In genomic region chr6:29757701-29758293, GRCh38 we compare ENCODE assay signal across 15 cellular contexts.
"Had no signal": no experiment of that assay in that cellular context is flagged by ENCODE, and none has a peak within 500 bp of the region (broad histone marks: within the 10 kb centered on the region; RNA-seq: fewer than 3 reads in every experiment).

No MANE protein-coding gene starts in this region.

- H3K27ac ChIP-seq: epithelial cell of prostate, gastrocnemius medialis, heart right ventricle, testis had no signal

- H3K27me3 Mint-ChIP-seq: activated naive CD8-positive, alpha-beta T cell treated with anti-CD3 and anti-CD28 coated beads, Interleukin-2, amount 50 U/mL, for 24 hours had no signal

- H3K4me3 ChIP-seq: gastrocnemius medialis, heart right ventricle, testis had no signal

- H3K4me3 Mint-ChIP-seq: activated naive CD8-positive, alpha-beta T cell treated with anti-CD3 and anti-CD28 coated beads, Interleukin-2, amount 50 U/mL, for 24 hours; activated T-helper 1 cell treated with anti-CD3 and anti-CD28 coated beads, Interleukin-12 subunit alpha, Interleukin-12 subunit beta, Interleukin-2, Interleukin-4 antibody, amounts not matched to agents 30 ng/mL and 10 ng/mL and 1 ng/mL, durations not matched to agents 14 hours and 24 hours and 36 hours; mesothelial cell of epicardium; stimulated activated naive CD8-positive, alpha-beta T cell treated with anti-CD3 and anti-CD28 coated beads, Interleukin-15, amount 100 ng/mL, for 72 hours had no signal

- H3K27ac Mint-ChIP-seq: activated naive CD8-positive, alpha-beta T cell treated with anti-CD3 and anti-CD28 coated beads, Interleukin-2, amount 50 U/mL, for 24 hours; activated T-helper 1 cell treated with anti-CD3 and anti-CD28 coated beads, Interleukin-12 subunit alpha, Interleukin-12 subunit beta, Interleukin-2, Interleukin-4 antibody, amounts not matched to agents 30 ng/mL and 10 ng/mL and 1 ng/mL, durations not matched to agents 14 hours and 24 hours and 36 hours; mesothelial cell of epicardium had no signal

- H3K36me3 ChIP-seq: gastrocnemius medialis, heart right ventricle had no signal

- H3K9me3 ChIP-seq: gastrocnemius medialis, heart right ventricle, testis had no signal

- H3K36me3 Mint-ChIP-seq: mesothelial cell of epicardium had no signal

- H3K27me3 ChIP-seq: heart right ventricle, testis had no signal

- H3K9me3 Mint-ChIP-seq: activated naive CD8-positive, alpha-beta T cell treated with anti-CD3 and anti-CD28 coated beads, Interleukin-2, amount 50 U/mL, for 24 hours; activated T-helper 1 cell treated with anti-CD3 and anti-CD28 coated beads, Interleukin-12 subunit alpha, Interleukin-12 subunit beta, Interleukin-2, Interleukin-4 antibody, amounts not matched to agents 30 ng/mL and 10 ng/mL and 1 ng/mL, durations not matched to agents 14 hours and 24 hours and 36 hours; mesothelial cell of epicardium; stimulated activated naive CD8-positive, alpha-beta T cell treated with anti-CD3 and anti-CD28 coated beads, Interleukin-15, amount 100 ng/mL, for 72 hours had no signal

- DNase-seq: activated CD4-positive, alpha-beta T cell treated with anti-CD3 and anti-CD28 coated beads, Interleukin-2, amount 50 U/mL, for 4 hours; activated naive CD4-positive, alpha-beta T cell treated with Interleukin-2 at 50 U/mL for 16 hours; activated naive CD8-positive, alpha-beta T cell treated with anti-CD3 and anti-CD28 coated beads, Interleukin-2, amount 50 U/mL, for 24 hours; effector CD8-positive, alpha-beta T cell; gastrocnemius medialis; heart right ventricle; kidney; stimulated activated CD4-positive, alpha-beta T cell treated with anti-CD3 and anti-CD28 coated beads, Interleukin-15, amount 100 ng/mL, for 24 hours; stimulated activated CD4-positive, alpha-beta T cell treated with anti-CD3 and anti-CD28 coated beads, Interleukin-4, amount 100 ng/mL, for 4 hours; stimulated activated naive CD8-positive, alpha-beta T cell treated with anti-CD3 and anti-CD28 coated beads, Interleukin-15, amount 100 ng/mL, for 72 hours; testis had no signal

- ATAC-seq: activated CD4-positive, CD25-positive, alpha-beta regulatory T cell treated with anti-CD3 and anti-CD28 coated beads, Interleukin-2, amount 50 U/mL, for 24 hours; activated naive CD8-positive, alpha-beta T cell treated with anti-CD3 and anti-CD28 coated beads, Interleukin-2, amount 50 U/mL, for 24 hours; gastrocnemius medialis; heart right ventricle; stimulated activated naive CD8-positive, alpha-beta T cell treated with anti-CD3 and anti-CD28 coated beads, Interleukin-15, amount 100 ng/mL, for 72 hours had no signal
